Comparison of ENCODE assay signal across 21 cellular contexts in the genomic region with DNA sequence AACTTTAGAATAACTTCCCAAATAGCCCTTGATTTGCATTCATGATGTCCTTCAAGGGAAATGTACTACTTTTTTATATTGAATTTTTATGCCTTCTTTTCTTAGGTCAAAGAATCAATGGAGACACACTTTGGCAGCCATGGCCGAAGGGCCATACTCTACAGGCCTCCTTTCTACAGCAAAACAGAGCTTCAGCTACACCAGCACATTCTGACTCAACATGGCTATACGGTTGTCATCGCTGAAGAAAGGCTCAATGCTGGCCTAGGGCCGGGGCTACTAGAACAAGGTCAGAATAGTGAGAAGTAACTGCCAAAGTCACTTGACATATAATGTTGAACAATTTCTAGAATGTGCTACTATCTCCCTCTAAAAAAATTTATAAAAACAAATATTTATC. TPM values are rescaled to one million over a fixed set of nuclear protein-coding genes. Genes with fewer than 3 reads are reported as not detected.
A peak's percentile ranks its signal among the peaks of the same experiment; 100 is the strongest.
DNase-seq lines count a peak whose midpoint lies in the region; ATAC-seq and TF ChIP-seq lines count a peak whose summit lies in the region.
"Had no signal": no experiment of that assay in that cellular context is flagged by ENCODE, and none has a peak within 500 bp of the region (broad histone marks: within the 10 kb centered on the region; RNA-seq: fewer than 3 reads in every experiment).

No MANE protein-coding gene starts in this region.

- no peak for TF ChIP-seq CTCF in left ventricle myocardium inferior (IDR thresholded peaks at IDR 0.05; ENCODE audit: borderline replicate concordance)
- no peak for TF ChIP-seq CTCF in coronary artery (IDR thresholded peaks at IDR 0.05)
- no peak for TF ChIP-seq CTCF in sigmoid colon (IDR thresholded peaks at IDR 0.05)
- TF ChIP-seq CTCF in transverse colon (IDR thresholded peaks at IDR 0.05) = no peak
- TF ChIP-seq CTCF in RWPE1 (conservative IDR thresholded peaks at IDR 0.05; ENCODE audit: low read depth) = no peak

- TF ChIP-seq POLR2A in sigmoid colon (IDR thresholded peaks at IDR 0.05) (no peak), transverse colon (IDR thresholded peaks at IDR 0.05) (no peak)

- H3K27ac ChIP-seq in left ventricle myocardium inferior (replicated peaks) = peak overlapping the region; percentile 49
- no peak overlapping the region for H3K27ac ChIP-seq in right cardiac atrium (ENCODE audit: low read length)
- H3K27ac ChIP-seq in coronary artery = peak overlapping the region; percentile 40 to 42
- H3K27ac ChIP-seq in sigmoid colon = peak overlapping the region in 3 of 4 donors; percentile 72 to 80 (median 79)
- H3K27ac ChIP-seq in transverse colon = peak overlapping the region; percentile 1 to 32 (median 12)
- H3K27ac ChIP-seq in RWPE1 = no peak overlapping the region
- H3K27ac ChIP-seq: HL-60, SJSA1 had no signal

- in situ Hi-C loops in transverse colon (cut with MboI; ENCODE audit: low pct_ligation_motif_present in 1 of 4, low pct_unique_long_range_greater_than_20kb in 1 of 4, low sequenced_read_pairs in 3 of 4) = no loop called here

- intact Hi-C loops in left ventricle myocardium inferior (cut with micrococcal nuclease) (no loop called here), right cardiac atrium (cut with DNase I) (no loop called here), sigmoid colon (cut with DNase I) (no loop called here), transverse colon (cut with DNase I; ENCODE audit: low total_unique reads) (no loop called here)

- H3K27me3 ChIP-seq in left ventricle myocardium inferior (ENCODE audit: low read depth) = no peaks in the 10 kb centered on the region
- H3K27me3 ChIP-seq in right cardiac atrium (ENCODE audit: control insufficient read depth, insufficient read depth) = no peaks in the 10 kb centered on the region
- no peaks in the 10 kb centered on the region for H3K27me3 ChIP-seq in sigmoid colon
- H3K27me3 ChIP-seq in transverse colon = no peaks in the 10 kb centered on the region
- H3K27me3 ChIP-seq: SJSA1 had no signal

- H3K4me1 ChIP-seq in left ventricle myocardium inferior (peaks cover 75% of the 10 kb centered on the region), right cardiac atrium (ENCODE audit: control insufficient read depth, insufficient read depth, low read length) (peaks cover 2% of the 10 kb centered on the region), sigmoid colon (peaks cover 0 to 80% (median 50%) of the 10 kb centered on the region in 4 donors), transverse colon (peaks cover 0 to 30% (median 3%) of the 10 kb centered on the region in 4 donors)

- no peak for ATAC-seq in right cardiac atrium
- no peak for ATAC-seq in GM21786 (IDR thresholded peaks at IDR 0.05; ENCODE audit: unreplicated experiment)

- H3K36me3 ChIP-seq in left ventricle myocardium inferior (peaks cover 17% of the 10 kb centered on the region), sigmoid colon (no peaks in the 10 kb centered on the region), transverse colon (no peaks in the 10 kb centered on the region)

- CTCF ChIA-PET in RWPE1 (lab: Yijun Ruan, JAX) = no interaction called here

- H3K4me3 ChIP-seq in left ventricle myocardium inferior = no peak overlapping the region
- H3K4me3 ChIP-seq in right cardiac atrium (ENCODE audit: low read length) = no peak overlapping the region
- H3K4me3 ChIP-seq in coronary artery = no peak overlapping the region
- no peak overlapping the region for H3K4me3 ChIP-seq in sigmoid colon
- H3K4me3 ChIP-seq in transverse colon = no peak overlapping the region
- H3K4me3 ChIP-seq: SJSA1 had no signal

- TF ChIP-seq EP300 in sigmoid colon (IDR thresholded peaks at IDR 0.05) (no peak), transverse colon (IDR thresholded peaks at IDR 0.05; ENCODE audit: low read depth) (no peak)

- H3K9me3 ChIP-seq in left ventricle myocardium inferior (replicated peaks) (no peaks in the 10 kb centered on the region), right cardiac atrium (ENCODE audit: control insufficient read depth, low read length) (no peaks in the 10 kb centered on the region), sigmoid colon (no peaks in the 10 kb centered on the region), transverse colon (no peaks in the 10 kb centered on the region)
- H3K9me3 ChIP-seq: SJSA1 had no signal

- DNase-seq in left ventricle myocardium inferior (no peak), right cardiac atrium (no peak), coronary artery (ENCODE audit: low spot score) (no peak), sigmoid colon (no peak), transverse colon (no peak), RWPE1 (ENCODE audit: low spot score) (no peak)
- DNase-seq: Calu3, DMS79 treated with DMSO at 0.1 percent for 48 hours, GF-D8, KBM-7, MV-4-11, NCI-H1105, NCI-H146, NCI-H2029, NCI-H446, NCI-H524 treated with DMSO at 0.1 percent for 48 hours, NCI-H774 had no signal

- POLR2A ChIA-PET in RWPE1 (lab: Yijun Ruan, JAX; ENCODE audit: low non-redundant PET) = no interaction called here

- WGBS in right cardiac atrium = 83% methylated on average over 4 of the region's 4 CpGs
- 93% methylated on average over 4 of the region's 4 CpGs for WGBS in sigmoid colon, 2 donors
- 89 to 93% methylated on average over 4 of the region's 4 CpGs for WGBS in transverse colon (ENCODE audit: low coverage in 1 of 2), 2 donors

RNA-seq across cellular contexts. Expression of gene CPED1, which starts 27.0 kb away (rescaled TPM):
- 33.8 TPM for total RNA-seq in left ventricle myocardium inferior
- 10 to 100 TPM; 20.8 to 31.1 (median 29.3) TPM for total RNA-seq in right cardiac atrium
- polyA plus RNA-seq in right cardiac atrium = 3.9 TPM
- 100 to 1,000 TPM in 1 of 4 donors, 10 to 100 TPM in 3; 79.6 to 120 (median 89.3) TPM for total RNA-seq in sigmoid colon
- 1 to 10 TPM; 1.2 to 2.2 (median 1.8) TPM for polyA plus RNA-seq in sigmoid colon
- total RNA-seq in transverse colon = 10 to 100 TPM in 3 of 4 donors, 1 to 10 TPM in 1; 4.4 to 20.2 (median 14.0) TPM
- total RNA-seq: MCF 10A had no signal

Comparison
In these comparisons a context has a peak if more than half of its experiments do, and no peak if none do; other contexts are left out.
1. H3K27ac ChIP-seq: peak in left ventricle myocardium inferior (single experiment), coronary artery (2 of 2), sigmoid colon (3 of 4) and transverse colon (4 of 4); none in right cardiac atrium (single experiment) and RWPE1 (single experiment).